In genomic region chr13:21613791-21614190, GRCh38 we compare ENCODE assay signal across 25 cellular contexts. TPM values are rescaled to one million over a fixed set of nuclear protein-coding genes. Genes with fewer than 3 reads are reported as not detected.
DNase-seq lines count a peak whose midpoint lies in the region; ATAC-seq, FAIRE-seq and TF ChIP-seq lines count a peak whose summit lies in the region.
"Had no signal": no experiment of that assay in that cellular context is flagged by ENCODE, and none has a peak within 500 bp of the region (broad histone marks: within the 10 kb centered on the region; RNA-seq: fewer than 3 reads in every experiment).

No MANE protein-coding gene starts in this region.

- POLR2A ChIA-PET in MCF 10A (lab: Yijun Ruan, JAX): interaction anchor here (1.2 to 1.6 kb wide), 2 partner anchors 8 to 10 kb away, joined by 4 to 6 read pairs; partner anchors contain the start of gene MICU2
- POLR2A ChIA-PET in H1 (lab: Charles Lee; ENCODE audit: partially characterized antibody): no interaction called here

- no peak overlapping the region for H3K27ac Mint-ChIP-seq in MCF 10A (ENCODE audit: low read depth, unreplicated experiment)
- H3K27ac Mint-ChIP-seq: CD4-positive, CD25-positive, alpha-beta regulatory T cell; T-cell had no signal

- H3K9me3 ChIP-seq in mammary epithelial cell (replicated peaks; ENCODE audit: insufficient read depth, low read length): no peaks in the 10 kb centered on the region
- H3K9me3 ChIP-seq in SJCRH30 (replicated peaks): no peaks in the 10 kb centered on the region
- H3K9me3 ChIP-seq in H1 (ENCODE audit: insufficient read depth in 2 of 2, low read depth in 1 of 2, low read length in 1 of 2): no peaks in the 10 kb centered on the region
- H3K9me3 ChIP-seq in upper lobe of right lung: no peaks in the 10 kb centered on the region
- H3K9me3 ChIP-seq: A549, BE2C, MG63 had no signal

- H3K27ac ChIP-seq in mammary epithelial cell (ENCODE audit: insufficient read depth, low read depth, low read length) (no peak overlapping the region), SJCRH30 (no peak overlapping the region), H1 (ENCODE audit: low read depth, low read length) (no peak overlapping the region), upper lobe of right lung (no peak overlapping the region), coronary artery (no peak overlapping the region)
- H3K27ac ChIP-seq: A549, SK-N-MC had no signal

- H2BK12ac ChIP-seq in H1 (ENCODE audit: low read depth, low read length): no peak overlapping the region

- DNase-seq in mammary epithelial cell (no peak), MCF 10A (ENCODE audit: unreplicated experiment) (no peak), SJCRH30 (peak; percentile 61 to 68), H1 (ENCODE audit: low read depth in 1 of 2, low spot score in 2 of 2) (no peak), upper lobe of right lung (no peak), coronary artery (ENCODE audit: low spot score) (no peak)
- DNase-seq: BE2C; CD4-positive, CD25-positive, alpha-beta regulatory T cell; DMS79; GOT3; Kasumi-1; MG63; NCI-H1048; NCI-H1417 treated with DMSO at 0.1 percent for 48 hours; NCI-H1930; NCI-H2227 treated with DMSO at 0.1 percent for 48 hours; NCI-H510A; NCI-H774; Right ventricle myocardium superior; T-cell had no signal

- H3K14ac ChIP-seq in H1 (ENCODE audit: insufficient read length): no peak overlapping the region

- H3K18ac ChIP-seq in H1 (ENCODE audit: extremely low read depth, low read length): no peak overlapping the region

- H3K36me3 Mint-ChIP-seq in MCF 10A (ENCODE audit: insufficient read depth, unreplicated experiment): no peaks in the 10 kb centered on the region
- H3K36me3 Mint-ChIP-seq: CD4-positive, CD25-positive, alpha-beta regulatory T cell; T-cell had no signal

- CTCF ChIA-PET in mammary epithelial cell (lab: Charles Lee; ENCODE audit: low non-redundant PET) (no interaction called here), MCF 10A (lab: Yijun Ruan, JAX) (interaction anchor here (1.2 to 3.1 kb wide), 2 partner anchors 12 to 24 kb away, joined by 7 to 12 read pairs; no protein-coding TSS in a partner anchor), H1 (lab: Charles Lee; ENCODE audit: partially characterized antibody) (interaction anchor here (1.5 kb wide), 1 partner anchor 24 kb away, joined by 3 read pairs; no protein-coding TSS in a partner anchor)

- no peak overlapping the region for H3K23ac ChIP-seq in H1 (ENCODE audit: insufficient read length)

- H3K23me2 ChIP-seq in H1 (ENCODE audit: low read depth, low read length): no peaks in the 10 kb centered on the region

- no peak overlapping the region for H3K9ac ChIP-seq in mammary epithelial cell (ENCODE audit: insufficient read depth, low read length)
- no peak overlapping the region for H3K9ac ChIP-seq in H1 (replicated peaks in 1 of 4; ENCODE audit: extremely low read depth in 1 of 4, low read depth in 3 of 4, low read length in 3 of 4)

- no peak overlapping the region for H2BK15ac ChIP-seq in H1 (ENCODE audit: low read length)

- BruUV-seq in mammary epithelial cell (replicated peaks; lab: Mats Ljungman, UMichigan) (no TSS peak), MCF 10A (replicated peaks; lab: Mats Ljungman, UMichigan) (no TSS peak)

- no peak overlapping the region for H2BK120ac ChIP-seq in H1 (replicated peaks; ENCODE audit: low read depth, low read length)

- no peaks in the 10 kb centered on the region for H3K9me3 Mint-ChIP-seq in MCF 10A (ENCODE audit: unreplicated experiment)
- H3K9me3 Mint-ChIP-seq: T-cell had no signal

- dilution Hi-C loops in mammary epithelial cell (cut with HindIII; ENCODE audit: low sequenced_read_pairs): no loop called here

- ATAC-seq in upper lobe of right lung: peak; percentile 57
- ATAC-seq in HG02973 (IDR thresholded peaks at IDR 0.05; ENCODE audit: unreplicated experiment): no peak
- no peak for ATAC-seq in GM21723 (IDR thresholded peaks at IDR 0.05; ENCODE audit: unreplicated experiment)
- ATAC-seq: T-cell had no signal

- H4K20me1 ChIP-seq in mammary epithelial cell (ENCODE audit: insufficient read depth, low read length): no peaks in the 10 kb centered on the region
- H4K20me1 ChIP-seq in H1 (replicated peaks in 1 of 2; ENCODE audit: control insufficient read depth in 1 of 2, insufficient read depth in 2 of 2, low read length in 2 of 2): no peaks in the 10 kb centered on the region

- no peak overlapping the region for H4K5ac ChIP-seq in H1 (ENCODE audit: insufficient read length, low read depth, low read length)

- H4K91ac ChIP-seq in H1 (replicated peaks; ENCODE audit: insufficient read length, low read length): no peak overlapping the region

- no peak for FAIRE-seq in H1 (lab: Jason Lieb, UNC)
- FAIRE-seq: A549 had no signal

- H3K4ac ChIP-seq in H1 (replicated peaks; ENCODE audit: insufficient read length, low read depth, low read length): no peak overlapping the region

- in situ Hi-C loops in mammary epithelial cell (cut with MboI; ENCODE audit: low sequenced_read_pairs in 2 of 2): no loop called here

- no peak for TF ChIP-seq RAD21 in H1 (IDR thresholded peaks at IDR 0.05 in 1 of 2, conservative IDR thresholded peaks at IDR 0.05 in 1 of 2; ENCODE audit: low read depth in 2 of 2, low read length in 2 of 2)

- H3K79me2 ChIP-seq in mammary epithelial cell (ENCODE audit: insufficient read depth, low read length) (no peaks in the 10 kb centered on the region), H1 (ENCODE audit: control insufficient read depth in 1 of 2, insufficient read depth in 2 of 2, low read length in 2 of 2) (no peaks in the 10 kb centered on the region)

- H3K4me1 ChIP-seq in mammary epithelial cell (ENCODE audit: insufficient read depth, low read length) (no peaks in the 10 kb centered on the region), SJCRH30 (peaks cover 12% of the 10 kb centered on the region; the same call in 1 of the 2 replicates), H1 (replicated peaks in 1 of 4; ENCODE audit: control insufficient read depth in 3 of 4, insufficient read depth in 4 of 4, low read length in 3 of 4) (no peaks in the 10 kb centered on the region), upper lobe of right lung (peaks cover 6% of the 10 kb centered on the region)
- H3K4me1 ChIP-seq: BE2C had no signal

- H3K4me1 Mint-ChIP-seq in MCF 10A (ENCODE audit: insufficient read depth, unreplicated experiment): no peaks in the 10 kb centered on the region
- H3K4me1 Mint-ChIP-seq: CD4-positive, CD25-positive, alpha-beta regulatory T cell; T-cell had no signal

- no peak for TF ChIP-seq CTCF in mammary epithelial cell (conservative IDR thresholded peaks at IDR 0.05 in 1 of 2, IDR thresholded peaks at IDR 0.05 in 1 of 2; ENCODE audit: extremely low read depth in 1 of 2, insufficient read depth in 1 of 2, low read depth in 1 of 2, low read length in 2 of 2)
- TF ChIP-seq CTCF in MCF 10A (IDR thresholded peaks at IDR 0.05; ENCODE audit: unreplicated experiment): no peak
- no peak for TF ChIP-seq CTCF in H1 (IDR thresholded peaks at IDR 0.05; ENCODE audit: control extremely low read depth in 1 of 3, insufficient read depth in 1 of 3, low read depth in 1 of 3, low read length in 3 of 3)
- no peak for TF ChIP-seq CTCF in upper lobe of right lung (IDR thresholded peaks at IDR 0.05)
- TF ChIP-seq CTCF in coronary artery (IDR thresholded peaks at IDR 0.05): no peak

- H3K79me1 ChIP-seq in H1 (ENCODE audit: low read depth, low read length): no peaks in the 10 kb centered on the region

- intact Hi-C loops in mammary epithelial cell (cut with micrococcal nuclease) (no loop called here), MCF 10A (cut with micrococcal nuclease) (no loop called here), upper lobe of right lung (cut with DNase I) (no loop called here)

- H2BK20ac ChIP-seq in H1 (ENCODE audit: low read length): no peak overlapping the region

- no peak for TF ChIP-seq EP300 in H1 (IDR thresholded peaks at IDR 0.05; ENCODE audit: borderline replicate concordance in 1 of 2, low read depth in 2 of 2, low read length in 2 of 2)

- H3K27me3 ChIP-seq in mammary epithelial cell (ENCODE audit: insufficient read depth, low read length) (no peaks in the 10 kb centered on the region), SJCRH30 (no peaks in the 10 kb centered on the region), H1 (replicated peaks in 1 of 4; ENCODE audit: control insufficient read depth in 3 of 4, extremely low read depth in 1 of 4, insufficient read depth in 3 of 4, low read length in 3 of 4) (no peaks in the 10 kb centered on the region), upper lobe of right lung (peaks cover 8% of the 10 kb centered on the region)
- H3K27me3 ChIP-seq: MG63 had no signal

- no peak overlapping the region for H2AK5ac ChIP-seq in H1 (ENCODE audit: low read depth, low read length)

- H3K4me3 ChIP-seq in mammary epithelial cell (replicated peaks in 1 of 3; ENCODE audit: insufficient read depth in 1 of 3, low read depth in 2 of 3, low read length in 3 of 3): no peak overlapping the region
- H3K4me3 ChIP-seq in SJCRH30: no peak overlapping the region
- no peak overlapping the region for H3K4me3 ChIP-seq in H1 (ENCODE audit: extremely low read depth in 1 of 4, insufficient read depth in 2 of 4, low read depth in 3 of 4, low read length in 4 of 4)
- no peak overlapping the region for H3K4me3 ChIP-seq in upper lobe of right lung
- no peak overlapping the region for H3K4me3 ChIP-seq in coronary artery
- H3K4me3 ChIP-seq: A549, MG63, SK-N-MC had no signal

- no peak overlapping the region for H3K4me2 ChIP-seq in mammary epithelial cell (ENCODE audit: insufficient read depth, low read depth, low read length)
- H3K4me2 ChIP-seq in H1 (ENCODE audit: insufficient read depth in 1 of 2, low read depth in 2 of 2, low read length in 2 of 2): no peak overlapping the region
- H3K4me2 ChIP-seq: A549 had no signal

- 81% methylated on average over 4 of the region's 4 CpGs for WGBS in mammary epithelial cell (ENCODE audit: low coverage, missing lambda C conversion rate)
- WGBS in H1 (ENCODE audit: extremely low coverage in 1 of 2, insufficient coverage in 1 of 2, insufficient read length in 1 of 2, insufficient replicate concordance in 2 of 2, low coverage in 1 of 2, low lambda C conversion rate in 2 of 2, missing lambda C conversion rate in 1 of 2), 2 experiments: 85% methylated on average over 4 of the region's 4 CpGs; no CpG with 5 or more reads in 1 of the 2 experiments

- H2BK5ac ChIP-seq in H1 (ENCODE audit: low read depth, low read length): no peak overlapping the region

- no peak overlapping the region for H3K4me3 Mint-ChIP-seq in MCF 10A (ENCODE audit: unreplicated experiment)
- H3K4me3 Mint-ChIP-seq: CD4-positive, CD25-positive, alpha-beta regulatory T cell; T-cell had no signal

- H3K36me3 ChIP-seq in mammary epithelial cell (ENCODE audit: insufficient read depth, low read length) (no peaks in the 10 kb centered on the region), SJCRH30 (no peaks in the 10 kb centered on the region), H1 (ENCODE audit: control insufficient read depth in 2 of 4, insufficient read depth in 4 of 4, low read length in 3 of 4) (no peaks in the 10 kb centered on the region), upper lobe of right lung (no peaks in the 10 kb centered on the region)
- H3K36me3 ChIP-seq: BE2C, MG63 had no signal

- H2AFZ ChIP-seq in mammary epithelial cell (ENCODE audit: low read depth, low read length) (peak overlapping the region; percentile 15), H1 (ENCODE audit: low read length) (peak overlapping the region; percentile 73; the same call in 1 of the 2 replicates)

- H4K8ac ChIP-seq in H1 (ENCODE audit: extremely low read depth, insufficient read depth, low read length): no peak overlapping the region

- no peak for TF ChIP-seq POLR2A in H1 (IDR thresholded peaks at IDR 0.05; ENCODE audit: control extremely low read depth in 1 of 2, low read depth in 2 of 2, low read length in 2 of 2)

- no peaks in the 10 kb centered on the region for H3K27me3 Mint-ChIP-seq in MCF 10A (ENCODE audit: insufficient read depth, unreplicated experiment)

- no peak overlapping the region for H3K56ac ChIP-seq in H1 (replicated peaks; ENCODE audit: insufficient read length, low read depth, low read length)

RNA-seq across cellular contexts. Expression of gene MICU2, which starts 9.8 kb away (rescaled TPM):
- total RNA-seq in mammary epithelial cell (10 to 100 TPM; 22.0 to 37.7 TPM), MCF 10A (2022) (18.7 and 21.8 TPM in 2 replicates), upper lobe of right lung (30.7 TPM)
- polyA plus RNA-seq in mammary epithelial cell (22.9 TPM), H1 (2011; rRNA removed) (34.6 and 50.3 TPM in 2 replicates)
- polyA minus RNA-seq in mammary epithelial cell: 16.7 TPM
- total RNA-seq in SJCRH30 (2014; rRNA removed; shearing (Covaris generic)): 66.6 and 75.1 TPM in 2 replicates
- 34.6 and 36.5 TPM in 2 replicates for total RNA-seq in H1 (2021; fragmentation: NEBNext Ultra II Directional; extraction: Animal tissue kit (Norgen Biotek cat#: 25700))
- 48.9 TPM for polyA plus RNA-seq in H1 (2011; cell fraction: cytosol; rRNA removed)
- 30.6 TPM for polyA plus RNA-seq in H1 (2011; cell fraction: nucleus; rRNA removed)
- 25.2 to 31.5 TPM (median 26.6 TPM) in 4 replicates for polyA plus RNA-seq in H1 (2012, experiment 1 of 2)
- polyA plus RNA-seq in H1 (2012, experiment 2 of 2): 2.9 TPM
- polyA plus RNA-seq in H1 (2013, experiment 1 of 2): 28.5 TPM
- polyA plus RNA-seq in H1 (2013, experiment 2 of 2): 28.2 TPM
- polyA minus RNA-seq in H1 (2011; rRNA and poly(A)+ RNA removed): 12.9 and 13.3 TPM in 2 replicates
- polyA minus RNA-seq in H1 (2011; cell fraction: cytosol; rRNA and poly(A)+ RNA removed): 16.4 TPM
- 35.2 TPM for polyA minus RNA-seq in H1 (2011; cell fraction: nucleus; rRNA and poly(A)+ RNA removed)

RNA-seq across cellular contexts. Expression of gene FGF9, which starts 57.1 kb away (rescaled TPM):
- total RNA-seq in mammary epithelial cell: not detected
- not detected for polyA plus RNA-seq in mammary epithelial cell
- polyA minus RNA-seq in mammary epithelial cell: not detected
- 0.35 TPM in 1 of 2 replicates, not detected in the other for total RNA-seq in MCF 10A (2022)
- 0.04 and 0.13 TPM in 2 replicates for total RNA-seq in SJCRH30 (2014; rRNA removed; shearing (Covaris generic))
- 0.08 TPM in 1 of 2 replicates, not detected in the other for total RNA-seq in H1 (2021; fragmentation: NEBNext Ultra II Directional; extraction: Animal tissue kit (Norgen Biotek cat#: 25700))
- polyA plus RNA-seq in H1 (2011; rRNA removed): 0.02 TPM in 1 of 2 replicates, not detected in the other
- polyA plus RNA-seq in H1 (2011; cell fraction: cytosol; rRNA removed): 0.03 TPM
- 0.04 TPM for polyA plus RNA-seq in H1 (2011; cell fraction: nucleus; rRNA removed)
- polyA plus RNA-seq in H1 (2012, experiment 1 of 2): 0.23 to 0.33 TPM in 2 of 4 replicates, not detected in the others
- 0.31 TPM for polyA plus RNA-seq in H1 (2012, experiment 2 of 2)
- polyA plus RNA-seq in H1 (2013, experiment 1 of 2): 0.18 TPM
- 0.06 TPM for polyA plus RNA-seq in H1 (2013, experiment 2 of 2)
- polyA minus RNA-seq in H1 (2011; rRNA and poly(A)+ RNA removed): 0.06 TPM in 1 of 2 replicates, not detected in the other
- not detected for polyA minus RNA-seq in H1 (2011; cell fraction: cytosol; rRNA and poly(A)+ RNA removed)
- polyA minus RNA-seq in H1 (2011; cell fraction: nucleus; rRNA and poly(A)+ RNA removed): not detected
- 2.7 TPM for total RNA-seq in upper lobe of right lung
- total RNA-seq: RPMI7951 had no signal
- polyA plus RNA-seq: A549 had no signal

Comparison
In these comparisons a context has a peak if more than half of its experiments do, and no peak if none do; other contexts are left out.
1. DNase-seq: peak in SJCRH30 (2 of 2); none in mammary epithelial cell (single experiment), MCF 10A (single experiment), H1 (0 of 2), upper lobe of right lung (single experiment) and coronary artery (single experiment).